15 cellular contexts compared by ENCODE assay signal in the genomic region with DNA sequence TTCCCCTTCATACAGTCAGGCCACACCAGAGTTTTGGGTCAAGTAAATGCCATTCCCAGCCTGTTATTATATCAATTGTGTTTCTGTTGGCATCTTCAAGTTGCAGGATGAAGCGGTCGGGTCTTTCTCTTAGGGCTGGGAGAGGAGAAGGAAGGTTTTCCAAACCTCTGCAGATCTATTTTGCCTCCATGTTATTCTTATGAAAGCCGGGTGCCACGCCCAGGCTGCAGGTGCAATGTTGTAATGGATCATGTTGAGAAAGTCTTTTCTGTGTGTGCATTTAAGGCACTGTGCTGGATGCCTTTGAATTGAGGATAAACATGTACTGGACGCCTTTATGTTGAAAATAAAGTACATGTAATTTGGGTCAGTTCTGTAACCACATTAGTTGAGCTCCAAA.
DNase-seq lines count a peak whose midpoint lies in the region; ATAC-seq and TF ChIP-seq lines count a peak whose summit lies in the region.
"Had no signal": no experiment of that assay in that cellular context is flagged by ENCODE, and none has a peak within 500 bp of the region (broad histone marks: within the 10 kb centered on the region; RNA-seq: fewer than 3 reads in every experiment).

No MANE protein-coding gene starts in this region.

- H3K4me1 Mint-ChIP-seq in MCF 10A (ENCODE audit: insufficient read depth, unreplicated experiment), result peaks cover 61% of the 10 kb centered on the region
- peaks cover 73% of the 10 kb centered on the region for H3K4me1 Mint-ChIP-seq in activated T-helper 17 cell treated with anti-CD3 and anti-CD28 coated beads, Interleukin-2, amount 50 U/mL, for 72 hours

- TF ChIP-seq CTCF in MCF 10A (IDR thresholded peaks at IDR 0.05; ENCODE audit: unreplicated experiment) (no peak), mammary epithelial cell (conservative IDR thresholded peaks at IDR 0.05 in 1 of 2, IDR thresholded peaks at IDR 0.05 in 1 of 2; ENCODE audit: extremely low read depth in 1 of 2, insufficient read depth in 1 of 2, low read depth in 1 of 2, low read length in 2 of 2) (no peak), lower lobe of right lung (IDR thresholded peaks at IDR 0.05) (no peak)

- in situ Hi-C loops in mammary epithelial cell (cut with MboI; ENCODE audit: low sequenced_read_pairs in 2 of 2), result no loop called here

- H3K4me3 Mint-ChIP-seq in MCF 10A (ENCODE audit: unreplicated experiment), result no peak overlapping the region
- H3K4me3 Mint-ChIP-seq in activated T-helper 17 cell treated with anti-CD3 and anti-CD28 coated beads, Interleukin-2, amount 50 U/mL, for 72 hours, result peak overlapping the region; percentile 64

- dilution Hi-C loops in mammary epithelial cell (cut with HindIII; ENCODE audit: low sequenced_read_pairs), result no loop called here

- H3K4me2 ChIP-seq in mammary epithelial cell (ENCODE audit: insufficient read depth, low read depth, low read length), result no peak overlapping the region

- no peaks in the 10 kb centered on the region for H3K36me3 ChIP-seq in mammary epithelial cell (ENCODE audit: insufficient read depth, low read length)
- H3K36me3 ChIP-seq in lower lobe of right lung, result peaks cover 12% of the 10 kb centered on the region
- H3K36me3 ChIP-seq: thoracic aorta had no signal

- H3K4me1 ChIP-seq in mammary epithelial cell (ENCODE audit: insufficient read depth, low read length) (peaks cover 64% of the 10 kb centered on the region), lower lobe of right lung (peaks cover 56% of the 10 kb centered on the region)

- WGBS in mammary epithelial cell (ENCODE audit: low coverage, missing lambda C conversion rate), result 95% methylated on average over 5 of the region's 5 CpGs

- H4K20me1 ChIP-seq in mammary epithelial cell (ENCODE audit: insufficient read depth, low read length), result no peaks in the 10 kb centered on the region

- H3K27me3 ChIP-seq in mammary epithelial cell (ENCODE audit: insufficient read depth, low read length), result no peaks in the 10 kb centered on the region
- no peaks in the 10 kb centered on the region for H3K27me3 ChIP-seq in lower lobe of right lung (ENCODE audit: low read depth)

- intact Hi-C loops in MCF 10A (cut with micrococcal nuclease) (no loop called here), mammary epithelial cell (cut with micrococcal nuclease) (no loop called here), lower lobe of right lung (cut with DNase I) (no loop called here)

- peaks cover 5% of the 10 kb centered on the region for H3K36me3 Mint-ChIP-seq in MCF 10A (ENCODE audit: insufficient read depth, unreplicated experiment)
- H3K36me3 Mint-ChIP-seq in activated T-helper 17 cell treated with anti-CD3 and anti-CD28 coated beads, Interleukin-2, amount 50 U/mL, for 72 hours (ENCODE audit: low read depth), result peaks cover 98% of the 10 kb centered on the region

- CTCF ChIA-PET in MCF 10A (lab: Yijun Ruan, JAX) (interaction anchor here (0.8 to 1.6 kb wide), 2 partner anchors 60 to 111 kb away, joined by 3 read pairs; no protein-coding TSS in a partner anchor), mammary epithelial cell (lab: Charles Lee; ENCODE audit: low non-redundant PET) (no interaction called here)

- no peak overlapping the region for H3K4me3 ChIP-seq in mammary epithelial cell (replicated peaks in 1 of 3; ENCODE audit: insufficient read depth in 1 of 3, low read depth in 2 of 3, low read length in 3 of 3)
- H3K4me3 ChIP-seq in lower lobe of right lung, result no peak overlapping the region
- H3K4me3 ChIP-seq: thoracic aorta had no signal

- no peak overlapping the region for H3K27ac ChIP-seq in mammary epithelial cell (ENCODE audit: insufficient read depth, low read depth, low read length)
- H3K27ac ChIP-seq in lower lobe of right lung, result peak overlapping the region; percentile 56
- H3K27ac ChIP-seq: thoracic aorta had no signal

- BruUV-seq in MCF 10A (replicated peaks; lab: Mats Ljungman, UMichigan) (no TSS peak), mammary epithelial cell (replicated peaks; lab: Mats Ljungman, UMichigan) (no TSS peak)

- H3K27me3 Mint-ChIP-seq in MCF 10A (ENCODE audit: insufficient read depth, unreplicated experiment), result no peaks in the 10 kb centered on the region
- H3K27me3 Mint-ChIP-seq in activated T-helper 17 cell treated with anti-CD3 and anti-CD28 coated beads, Interleukin-2, amount 50 U/mL, for 72 hours, result no peaks in the 10 kb centered on the region

- H3K79me2 ChIP-seq in mammary epithelial cell (ENCODE audit: insufficient read depth, low read length), result no peaks in the 10 kb centered on the region

- H3K9me3 ChIP-seq in mammary epithelial cell (replicated peaks; ENCODE audit: insufficient read depth, low read length) (no peaks in the 10 kb centered on the region), lower lobe of right lung (no peaks in the 10 kb centered on the region)
- H3K9me3 ChIP-seq: thoracic aorta had no signal

- H2AFZ ChIP-seq in mammary epithelial cell (ENCODE audit: low read depth, low read length), result no peak overlapping the region

- H3K27ac Mint-ChIP-seq in MCF 10A (ENCODE audit: low read depth, unreplicated experiment), result no peak overlapping the region
- peak overlapping the region; percentile 58 for H3K27ac Mint-ChIP-seq in activated T-helper 17 cell treated with anti-CD3 and anti-CD28 coated beads, Interleukin-2, amount 50 U/mL, for 72 hours

- ATAC-seq in activated T-helper 17 cell treated with anti-CD3 and anti-CD28 coated beads, Interleukin-2, amount 50 U/mL, for 72 hours (replicated peaks), result no peak
- ATAC-seq in lower lobe of right lung, result no peak
- ATAC-seq: left cardiac atrium, Panc1 had no signal

- peak; percentile 58 for DNase-seq in MCF 10A (ENCODE audit: unreplicated experiment)
- DNase-seq in mammary epithelial cell, result no peak
- no peak for DNase-seq in lower lobe of right lung
- no peak for DNase-seq in germinal center (ENCODE audit: low spot score)
- no peak for DNase-seq in kidney glomerular epithelial cell (lab: John Stamatoyannopoulos, UW)
- DNase-seq in DMS153 treated with DMSO at 0.1 percent for 48 hours (lab: John Stamatoyannopoulos, UW; ENCODE audit: unreplicated experiment), result no peak
- DNase-seq in LoVo (ENCODE audit: low spot score), result no peak
- DNase-seq: activated CD4-positive, CD25-positive, alpha-beta regulatory T cell treated with anti-CD3 and anti-CD28 coated beads, Interleukin-2, amount 50 U/mL, for 72 hours; left cardiac atrium; NCI-H2029 treated with DMSO at 0.1 percent for 48 hours; NCI-H526; stimulated activated CD4-positive, alpha-beta T cell treated with anti-CD3 and anti-CD28 coated beads, Interleukin-1b, Interleukin-23, amount 100 ng/mL, for 48 hours had no signal

- no peaks in the 10 kb centered on the region for H3K9me3 Mint-ChIP-seq in MCF 10A (ENCODE audit: unreplicated experiment)
- peaks cover 3% of the 10 kb centered on the region for H3K9me3 Mint-ChIP-seq in activated T-helper 17 cell treated with anti-CD3 and anti-CD28 coated beads, Interleukin-2, amount 50 U/mL, for 72 hours

- H3K9ac ChIP-seq in mammary epithelial cell (ENCODE audit: insufficient read depth, low read length), result no peak overlapping the region

- POLR2A ChIA-PET in MCF 10A (lab: Yijun Ruan, JAX), result interaction anchor here (0.7 to 9.3 kb wide), 9 partner anchors 11 to 167 kb away, joined by 3 to 103 read pairs (median 4); no protein-coding TSS in a partner anchor
